In genomic region chr14:54597795-54598443, GRCh38 we compare ENCODE assay signal across 16 cellular contexts. TPM values are rescaled to one million over a fixed set of nuclear protein-coding genes. Genes with fewer than 3 reads are reported as not detected.
DNase-seq lines count a peak whose midpoint lies in the region; ATAC-seq and TF ChIP-seq lines count a peak whose summit lies in the region.
"Had no signal": no experiment of that assay in that cellular context is flagged by ENCODE, and none has a peak within 500 bp of the region (broad histone marks: within the 10 kb centered on the region; RNA-seq: fewer than 3 reads in every experiment).

No MANE protein-coding gene starts in this region.

- H3K4me1 ChIP-seq in HEK293 (ENCODE audit: control insufficient read depth, insufficient read depth, low read length) (peaks cover 22% of the 10 kb centered on the region), psoas muscle (peaks cover 47% of the 10 kb centered on the region)

- no peaks in the 10 kb centered on the region for H3K27me3 ChIP-seq in psoas muscle (ENCODE audit: insufficient read depth in 3 of 3, low read length in 2 of 3)
- H3K27me3 ChIP-seq: gastroesophageal sphincter, right atrium auricular region had no signal

- 87 to 90% (median 89%) methylated on average over 5 of the region's 5 CpGs for WGBS in psoas muscle, 3 donors

- H3K4me3 ChIP-seq in HEK293 (ENCODE audit: low read depth, low read length) (no peak overlapping the region), psoas muscle (no peak overlapping the region)
- H3K4me3 ChIP-seq: gastroesophageal sphincter, right atrium auricular region had no signal

- DNase-seq in OCI-M2 (lab: John Stamatoyannopoulos, UW; ENCODE audit: unreplicated experiment) (peak; percentile 34), epithelial cell of prostate (ENCODE audit: low read depth, low spot score) (no peak), psoas muscle (no peak), epidermal melanocyte (ENCODE audit: insufficient read length, low spot score) (no peak)
- DNase-seq: activated CD4-positive, alpha-beta T cell treated with anti-CD3 and anti-CD28 coated beads, Interleukin-2, amount 10 ng/mL, durations not matched to agents 7 days and 5 days; activated T-cell treated with anti-CD3 and anti-CD28 coated beads for 4 hours; DND-41; effector CD8-positive, alpha-beta T cell; nephron progenitor cell; stimulated activated CD4-positive, alpha-beta T cell treated with anti-CD3 and anti-CD28 coated beads, Interleukin-1b, Interleukin-23, amount 100 ng/mL, for 48 hours had no signal

- CTCF ChIA-PET in HEK293 (lab: Yijun Ruan, JAX): interaction anchor here (1.0 kb wide), 1 partner anchor 26 kb away, joined by 3 read pairs; no protein-coding TSS in a partner anchor

- no peaks in the 10 kb centered on the region for H3K9me3 ChIP-seq in HEK293 (ENCODE audit: control insufficient read depth, insufficient read depth, low read depth, low read length)
- H3K9me3 ChIP-seq in psoas muscle: no peaks in the 10 kb centered on the region
- H3K9me3 ChIP-seq: gastroesophageal sphincter, right atrium auricular region had no signal

- intact Hi-C loops in psoas muscle (cut with DNase I): no loop called here

- ATAC-seq in psoas muscle: peak in 1 of 4 donors; percentile 27
- ATAC-seq in GM18870 (IDR thresholded peaks at IDR 0.05; ENCODE audit: unreplicated experiment): no peak
- ATAC-seq in HG02798 (IDR thresholded peaks at IDR 0.05; ENCODE audit: poor library complexity, unreplicated experiment): no peak
- ATAC-seq: gastroesophageal sphincter, Right ventricle myocardium inferior had no signal

- H3K27ac ChIP-seq in HEK293 (ENCODE audit: extremely low read depth, low read depth, low read length): no peak overlapping the region
- H3K27ac ChIP-seq in epithelial cell of prostate: peak overlapping the region; percentile 9
- peak overlapping the region; percentile 50 for H3K27ac ChIP-seq in psoas muscle
- H3K27ac ChIP-seq: gastroesophageal sphincter, right atrium auricular region had no signal

- no peak for TF ChIP-seq CTCF in HEK293 (tag by site-specific recombination; IDR thresholded peaks at IDR 0.05)
- TF ChIP-seq CTCF in psoas muscle (IDR thresholded peaks at IDR 0.05): no peak

- POLR2A ChIA-PET in HEK293 (lab: Yijun Ruan, JAX): no interaction called here

- H3K36me3 ChIP-seq in HEK293 (ENCODE audit: control insufficient read depth in 2 of 2, insufficient read depth in 1 of 2, low read length in 2 of 2) (no peaks in the 10 kb centered on the region), psoas muscle (ENCODE audit: insufficient read depth in 1 of 2, low read depth in 1 of 2) (no peaks in the 10 kb centered on the region)
- H3K36me3 ChIP-seq: gastroesophageal sphincter, right atrium auricular region had no signal

TF ChIP-seq in HEK293, 187 proteins besides CTCF, POLR2A, EP300 and RAD21 (continues in another document):
- peak; percentile 60 for TF ChIP-seq HIC1 (tag by site-specific recombination; IDR thresholded peaks at IDR 0.05)
- no peak for TF ChIP-seq ZNF184 (tag by site-specific recombination; IDR thresholded peaks at IDR 0.05)
- TF ChIP-seq ZNF560 (tag by site-specific recombination; IDR thresholded peaks at IDR 0.05; ENCODE audit: borderline replicate concordance): no peak
- TF ChIP-seq ZNF639 (tag by site-specific recombination; IDR thresholded peaks at IDR 0.05): no peak
- TF ChIP-seq ZNF600 (tag by site-specific recombination; IDR thresholded peaks at IDR 0.05): peak; percentile 87
- TF ChIP-seq PRDM1 (tag by site-specific recombination; IDR thresholded peaks at IDR 0.05): 0 out of 2 replicates have a peak, but pooled peaks have one; percentile 31
- TF ChIP-seq ZEB2 (tag by site-specific recombination; IDR thresholded peaks at IDR 0.05): peak; percentile 43; the same call in 1 of the 2 replicates
- TF ChIP-seq SP7 (tag by site-specific recombination; IDR thresholded peaks at IDR 0.05): peak; percentile 41; the same call in 1 of the 2 replicates
- no peak for TF ChIP-seq ZBTB1 (tag by site-specific recombination; IDR thresholded peaks at IDR 0.05)
- TF ChIP-seq ZNF366 (tag by site-specific recombination; conservative IDR thresholded peaks at IDR 0.05): peak; percentile 23; the same call in 1 of the 2 replicates
- TF ChIP-seq ZNF596 (tag by site-specific recombination; IDR thresholded peaks at IDR 0.05): no peak
- no peak for TF ChIP-seq ZSCAN23 (tag by site-specific recombination; IDR thresholded peaks at IDR 0.05)
- no peak for TF ChIP-seq ZNF169 (tag by site-specific recombination; IDR thresholded peaks at IDR 0.05)
- no peak for TF ChIP-seq ZNF292 (tag by site-specific recombination; IDR thresholded peaks at IDR 0.05; ENCODE audit: borderline replicate concordance, low read depth)
- no peak for TF ChIP-seq BCL11A (tag by site-specific recombination; IDR thresholded peaks at IDR 0.05; ENCODE audit: low read depth)
- TF ChIP-seq TRIM28 (IDR thresholded peaks at IDR 0.05; ENCODE audit: borderline replicate concordance, low read length): peak; percentile 70; the same call in 1 of the 2 replicates
- TF ChIP-seq OSR2 (tag by site-specific recombination; IDR thresholded peaks at IDR 0.05): peak; percentile 65
- TF ChIP-seq ZNF660 (tag by site-specific recombination; IDR thresholded peaks at IDR 0.05): 0 out of 2 replicates have a peak, but pooled peaks have one; percentile 14
- peak; percentile 37; the same call in 1 of the 2 replicates for TF ChIP-seq ZNF677 (tag by site-specific recombination; IDR thresholded peaks at IDR 0.05)
- TF ChIP-seq ZNF280C (tag by site-specific recombination; IDR thresholded peaks at IDR 0.05): no peak
- no peak for TF ChIP-seq ZNF776 (tag by site-specific recombination; IDR thresholded peaks at IDR 0.05; ENCODE audit: borderline replicate concordance)
- TF ChIP-seq ZSCAN16 (tag by site-specific recombination; IDR thresholded peaks at IDR 0.05): no peak
- TF ChIP-seq IKZF3 (tag by site-specific recombination; IDR thresholded peaks at IDR 0.05): 0 out of 2 replicates have a peak, but pooled peaks have one; percentile 22
- no peak for TF ChIP-seq ZNF610 (tag by site-specific recombination; IDR thresholded peaks at IDR 0.05; ENCODE audit: borderline replicate concordance)

RNA-seq across cellular contexts. Expression of gene SAMD4A, which starts 31.0 kb away (rescaled TPM):
- total RNA-seq in psoas muscle: 100 to 1,000 TPM in 1 of 4 donors, 10 to 100 TPM in 3; 66.7 to 139 (median 76.3) TPM
- polyA plus RNA-seq in psoas muscle: 10 to 100 TPM in 2 of 3 donors, 1 to 10 TPM in 1; 9.6 to 67.9 (median 22.1) TPM
